13 cellular contexts compared by ENCODE assay signal in genomic region chr13:51618626-51619025, GRCh38. TPM values are rescaled to one million over a fixed set of nuclear protein-coding genes. Genes with fewer than 3 reads are reported as not detected.
DNase-seq lines count a peak whose midpoint lies in the region; ATAC-seq, FAIRE-seq and TF ChIP-seq lines count a peak whose summit lies in the region.
"Had no signal": no experiment of that assay in that cellular context is flagged by ENCODE, and none has a peak within 500 bp of the region (broad histone marks: within the 10 kb centered on the region; RNA-seq: fewer than 3 reads in every experiment).

No MANE protein-coding gene starts in this region.

- TF ChIP-seq CTCF in adrenal gland (IDR thresholded peaks at IDR 0.05) (no peak), sigmoid colon (IDR thresholded peaks at IDR 0.05) (no peak)

- H3K4me1 ChIP-seq in adrenal gland (replicated peaks in 1 of 2): peaks cover 26 to 68% of the 10 kb centered on the region in 2 donors
- peaks cover 0 to 20% (median 12%) of the 10 kb centered on the region in 4 donors for H3K4me1 ChIP-seq in sigmoid colon

- peak; percentile 76 for FAIRE-seq in frontal cortex (lab: Jason Lieb, UNC)

- TF ChIP-seq POLR2A in adrenal gland (IDR thresholded peaks at IDR 0.05) (no peak), sigmoid colon (IDR thresholded peaks at IDR 0.05) (no peak)

- no peaks in the 10 kb centered on the region for H3K9me3 ChIP-seq in adrenal gland (replicated peaks in 1 of 3)
- no peaks in the 10 kb centered on the region for H3K9me3 ChIP-seq in sigmoid colon

- peak overlapping the region in 4 of 5 donors; percentile 9 to 64 (median 32) for H3K27ac ChIP-seq in adrenal gland
- no peak overlapping the region for H3K27ac ChIP-seq in sigmoid colon

- H3K36me3 ChIP-seq in adrenal gland (replicated peaks in 1 of 2) (no peaks in the 10 kb centered on the region), sigmoid colon (no peaks in the 10 kb centered on the region)

- DNase-seq in adrenal gland: no peak
- DNase-seq in frontal cortex (ENCODE audit: low spot score in 2 of 2): peak in 1 of 2 donors; percentile 20
- DNase-seq in pons (ENCODE audit: low spot score): peak; percentile 100
- no peak for DNase-seq in iPS-NIHi7 (ENCODE audit: extremely low spot score)
- DNase-seq in sigmoid colon: no peak
- DNase-seq: CD4-positive, CD25-positive, alpha-beta regulatory T cell; naive B cell; NCI-H748 treated with DMSO at 0.1 percent for 48 hours; stimulated activated CD4-positive, alpha-beta T cell treated with anti-CD3 and anti-CD28 coated beads, Interleukin-12 subunit alpha, Interleukin-12 subunit beta, amount 100 ng/mL, for 4 hours had no signal

- no peak for TF ChIP-seq EP300 in sigmoid colon (IDR thresholded peaks at IDR 0.05)

- intact Hi-C loops in adrenal gland (cut with DNase I) (no loop called here), sigmoid colon (cut with DNase I) (no loop called here)

- H3K4me3 ChIP-seq in adrenal gland (no peak overlapping the region), sigmoid colon (no peak overlapping the region)

- 88 to 95% (median 91%) methylated on average over 1 of the region's 1 CpG for WGBS in adrenal gland, 4 donors
- 86 to 93% methylated on average over 1 of the region's 1 CpG for WGBS in sigmoid colon, 2 donors

- H3K27me3 ChIP-seq in adrenal gland (no peaks in the 10 kb centered on the region), sigmoid colon (no peaks in the 10 kb centered on the region)

- ATAC-seq in GM18868 (IDR thresholded peaks at IDR 0.05; ENCODE audit: unreplicated experiment) (peak; percentile 40), HG02884 (IDR thresholded peaks at IDR 0.05; ENCODE audit: unreplicated experiment) (no peak), GM19328 (IDR thresholded peaks at IDR 0.05; ENCODE audit: unreplicated experiment) (no peak)
- ATAC-seq: activated CD4-positive, CD25-positive, alpha-beta regulatory T cell treated with anti-CD3 and anti-CD28 coated beads, Interleukin-2, amount 50 U/mL, for 24 hours had no signal

RNA-seq across cellular contexts. Expression of gene WDFY2, which starts 34.4 kb away (rescaled TPM):
- total RNA-seq in adrenal gland (10 to 100 TPM; 14.9 to 38.6 (median 29.0) TPM), frontal cortex (4.9 TPM), sigmoid colon (10 to 100 TPM in 2 of 4 donors, 1 to 10 TPM in 2; 7.3 to 18.3 (median 9.9) TPM)
- polyA plus RNA-seq in adrenal gland (10 to 100 TPM; 13.2 to 22.2 (median 16.6) TPM), sigmoid colon (1 to 10 TPM in 1 of 3 donors, under 1 TPM in 2; 0.60 to 2.7 (median 0.92) TPM)

Comparison
In these comparisons a context has a peak if more than half of its experiments do, and no peak if none do; other contexts are left out.
1. H3K27ac ChIP-seq: peak in adrenal gland (4 of 5); none in sigmoid colon (0 of 4).